Comparison of ENCODE assay signal across 14 cellular contexts in the genomic region with DNA sequence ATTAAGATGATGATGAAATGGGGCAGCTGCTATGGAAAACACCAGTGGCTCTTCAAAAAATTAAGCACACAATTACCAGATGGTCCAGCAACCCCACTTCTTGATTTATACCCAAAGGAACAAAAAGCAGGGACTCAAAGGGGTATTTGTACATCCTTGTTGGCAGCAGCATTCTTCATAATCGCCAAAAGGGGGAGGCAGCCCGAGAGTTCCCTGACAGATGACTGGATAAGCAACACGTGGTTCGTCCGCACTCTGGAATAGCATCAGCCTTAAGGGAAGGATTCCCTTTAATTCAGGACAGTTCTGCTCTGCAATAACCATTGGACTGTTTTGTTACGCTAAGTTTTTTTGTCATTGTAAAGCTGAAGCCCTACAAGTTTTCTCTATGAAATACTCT.
DNase-seq lines count a peak whose midpoint lies in the region; ATAC-seq and TF ChIP-seq lines count a peak whose summit lies in the region.
"Had no signal": no experiment of that assay in that cellular context is flagged by ENCODE, and none has a peak within 500 bp of the region (broad histone marks: within the 10 kb centered on the region; RNA-seq: fewer than 3 reads in every experiment).

No MANE protein-coding gene starts in this region.

- no peak for TF ChIP-seq CTCF in MCF 10A (IDR thresholded peaks at IDR 0.05; ENCODE audit: unreplicated experiment)
- no peak for TF ChIP-seq CTCF in breast epithelium (IDR thresholded peaks at IDR 0.05)
- TF ChIP-seq CTCF in WTC11 (IDR thresholded peaks at IDR 0.05): no peak
- peak; percentile 59 for TF ChIP-seq CTCF in glutamatergic neuron (IDR thresholded peaks at IDR 0.05; ENCODE audit: partially characterized antibody, unreplicated experiment)

- no peak overlapping the region for H3K4me3 Mint-ChIP-seq in MCF 10A (ENCODE audit: unreplicated experiment)
- H3K4me3 Mint-ChIP-seq in WTC11: no peak overlapping the region
- no peak overlapping the region for H3K4me3 Mint-ChIP-seq in glutamatergic neuron (ENCODE audit: unreplicated experiment)
- H3K4me3 Mint-ChIP-seq: B cell, memory B cell had no signal

- no peaks in the 10 kb centered on the region for H3K36me3 ChIP-seq in breast epithelium
- H3K36me3 ChIP-seq: gastrocnemius medialis had no signal

- intact Hi-C loops in MCF 10A (cut with micrococcal nuclease) (no loop called here), breast epithelium (cut with DNase I; ENCODE audit: low total_unique reads) (no loop called here)

- H3K4me1 ChIP-seq in breast epithelium: no peaks in the 10 kb centered on the region
- H3K4me1 ChIP-seq: gastrocnemius medialis had no signal

- peak; percentile 78 for ATAC-seq in WTC11
- ATAC-seq: gastrocnemius medialis had no signal

- no peaks in the 10 kb centered on the region for H3K4me1 Mint-ChIP-seq in MCF 10A (ENCODE audit: insufficient read depth, unreplicated experiment)
- H3K4me1 Mint-ChIP-seq in WTC11: peaks cover 15% of the 10 kb centered on the region
- H3K4me1 Mint-ChIP-seq in glutamatergic neuron (ENCODE audit: low read depth, unreplicated experiment): peaks cover 11% of the 10 kb centered on the region

- POLR2A ChIA-PET in MCF 10A (lab: Yijun Ruan, JAX): no interaction called here
- POLR2A ChIA-PET in WTC11 (lab: Charles Lee): no interaction called here

- no peak for TF ChIP-seq POLR2A in breast epithelium (IDR thresholded peaks at IDR 0.05)

- CTCF ChIA-PET in MCF 10A (lab: Yijun Ruan, JAX): interaction anchor here (1.4 kb wide), 1 partner anchor 13 kb away, joined by 4 read pairs; no protein-coding TSS in a partner anchor
- CTCF ChIA-PET in WTC11 (lab: Charles Lee): interaction anchor here (0.5 to 2.4 kb wide), 7 partner anchors 9 to 780 kb away, joined by 3 to 9 read pairs (median 5); no protein-coding TSS in a partner anchor

- peaks cover 10% of the 10 kb centered on the region for H3K9me3 Mint-ChIP-seq in MCF 10A (ENCODE audit: unreplicated experiment)
- no peaks in the 10 kb centered on the region for H3K9me3 Mint-ChIP-seq in WTC11
- H3K9me3 Mint-ChIP-seq in glutamatergic neuron (ENCODE audit: unreplicated experiment): peaks cover 8% of the 10 kb centered on the region

- DNase-seq in MCF 10A (ENCODE audit: unreplicated experiment) (peak; percentile 26), breast epithelium (ENCODE audit: low spot score in 2 of 2) (no peak), WTC11 (ENCODE audit: low spot score) (no peak), glutamatergic neuron (peak; percentile 44), SW480 (ENCODE audit: low spot score) (no peak), kidney tubule cell (ENCODE audit: low spot score) (no peak), NCI-H1417 treated with DMSO at 0.1 percent for 48 hours (lab: John Stamatoyannopoulos, UW) (no peak)
- no peak for DNase-seq in activated effector memory CD4-positive, alpha-beta T cell treated with anti-CD3 and anti-CD28 coated beads, Interleukin-2, amount 50 U/mL, for 16 hours
- DNase-seq: gastrocnemius medialis, NCI-H2029 had no signal

- BruUV-seq in MCF 10A (replicated peaks; lab: Mats Ljungman, UMichigan): no TSS peak

- H3K27ac Mint-ChIP-seq in MCF 10A (ENCODE audit: low read depth, unreplicated experiment) (no peak overlapping the region), WTC11 (no peak overlapping the region), glutamatergic neuron (ENCODE audit: unreplicated experiment) (no peak overlapping the region)
- H3K27ac Mint-ChIP-seq: B cell, memory B cell had no signal

- no peak overlapping the region for H3K27ac ChIP-seq in breast epithelium
- H3K27ac ChIP-seq: gastrocnemius medialis, HL-60, skin epidermis had no signal

- H3K9me3 ChIP-seq in breast epithelium: no peaks in the 10 kb centered on the region
- H3K9me3 ChIP-seq: gastrocnemius medialis had no signal

- H3K36me3 Mint-ChIP-seq in MCF 10A (ENCODE audit: insufficient read depth, unreplicated experiment) (no peaks in the 10 kb centered on the region), WTC11 (no peaks in the 10 kb centered on the region), glutamatergic neuron (ENCODE audit: unreplicated experiment) (no peaks in the 10 kb centered on the region)
- H3K36me3 Mint-ChIP-seq: memory B cell had no signal

- no peak overlapping the region for H3K4me3 ChIP-seq in breast epithelium
- H3K4me3 ChIP-seq: gastrocnemius medialis, skin epidermis had no signal

- peaks cover 56% of the 10 kb centered on the region for H3K27me3 Mint-ChIP-seq in MCF 10A (ENCODE audit: insufficient read depth, unreplicated experiment)
- no peaks in the 10 kb centered on the region; the same call in 1 of the 2 replicates for H3K27me3 Mint-ChIP-seq in WTC11 (ENCODE audit: low read depth)
- peaks cover 6% of the 10 kb centered on the region for H3K27me3 Mint-ChIP-seq in glutamatergic neuron (ENCODE audit: unreplicated experiment)

- H3K27me3 ChIP-seq in breast epithelium: peaks cover 0 to 23% of the 10 kb centered on the region in 2 donors

TF ChIP-seq in WTC11, 78 proteins besides CTCF, POLR2A, EP300 and RAD21 (continues in another document):
- TF ChIP-seq ZNF219 (CRISPR knock-in tag; IDR thresholded peaks at IDR 0.05; ENCODE audit: borderline replicate concordance) (no peak), ZNF416 (CRISPR knock-in tag; IDR thresholded peaks at IDR 0.05) (no peak), NR3C1 (CRISPR knock-in tag; conservative IDR thresholded peaks at IDR 0.05; ENCODE audit: low read depth) (no peak), NR2C2 (CRISPR knock-in tag; IDR thresholded peaks at IDR 0.05) (no peak), ZNF671 (CRISPR knock-in tag; IDR thresholded peaks at IDR 0.05) (no peak), TCF7 (CRISPR knock-in tag; IDR thresholded peaks at IDR 0.05; ENCODE audit: low read depth) (no peak), KAT7 (CRISPR knock-in tag; IDR thresholded peaks at IDR 0.05; ENCODE audit: borderline replicate concordance) (no peak), JUN (CRISPR knock-in tag; IDR thresholded peaks at IDR 0.05) (no peak), NFYB (CRISPR knock-in tag; conservative IDR thresholded peaks at IDR 0.05; ENCODE audit: low read depth) (no peak), NFATC4 (CRISPR knock-in tag; IDR thresholded peaks at IDR 0.05) (no peak), SOX15 (CRISPR knock-in tag; IDR thresholded peaks at IDR 0.05) (no peak)
- TF ChIP-seq, protein P1, sequence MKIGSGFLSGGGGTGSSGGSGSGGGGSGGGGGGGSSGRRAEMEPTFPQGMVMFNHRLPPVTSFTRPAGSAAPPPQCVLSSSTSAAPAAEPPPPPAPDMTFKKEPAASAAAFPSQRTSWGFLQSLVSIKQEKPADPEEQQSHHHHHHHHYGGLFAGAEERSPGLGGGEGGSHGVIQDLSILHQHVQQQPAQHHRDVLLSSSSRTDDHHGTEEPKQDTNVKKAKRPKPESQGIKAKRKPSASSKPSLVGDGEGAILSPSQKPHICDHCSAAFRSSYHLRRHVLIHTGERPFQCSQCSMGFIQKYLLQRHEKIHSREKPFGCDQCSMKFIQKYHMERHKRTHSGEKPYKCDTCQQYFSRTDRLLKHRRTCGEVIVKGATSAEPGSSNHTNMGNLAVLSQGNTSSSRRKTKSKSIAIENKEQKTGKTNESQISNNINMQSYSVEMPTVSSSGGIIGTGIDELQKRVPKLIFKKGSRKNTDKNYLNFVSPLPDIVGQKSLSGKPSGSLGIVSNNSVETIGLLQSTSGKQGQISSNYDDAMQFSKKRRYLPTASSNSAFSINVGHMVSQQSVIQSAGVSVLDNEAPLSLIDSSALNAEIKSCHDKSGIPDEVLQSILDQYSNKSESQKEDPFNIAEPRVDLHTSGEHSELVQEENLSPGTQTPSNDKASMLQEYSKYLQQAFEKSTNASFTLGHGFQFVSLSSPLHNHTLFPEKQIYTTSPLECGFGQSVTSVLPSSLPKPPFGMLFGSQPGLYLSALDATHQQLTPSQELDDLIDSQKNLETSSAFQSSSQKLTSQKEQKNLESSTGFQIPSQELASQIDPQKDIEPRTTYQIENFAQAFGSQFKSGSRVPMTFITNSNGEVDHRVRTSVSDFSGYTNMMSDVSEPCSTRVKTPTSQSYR (CRISPR knock-in tag; IDR thresholded peaks at IDR 0.05): no peak
- TF ChIP-seq, protein P2, sequence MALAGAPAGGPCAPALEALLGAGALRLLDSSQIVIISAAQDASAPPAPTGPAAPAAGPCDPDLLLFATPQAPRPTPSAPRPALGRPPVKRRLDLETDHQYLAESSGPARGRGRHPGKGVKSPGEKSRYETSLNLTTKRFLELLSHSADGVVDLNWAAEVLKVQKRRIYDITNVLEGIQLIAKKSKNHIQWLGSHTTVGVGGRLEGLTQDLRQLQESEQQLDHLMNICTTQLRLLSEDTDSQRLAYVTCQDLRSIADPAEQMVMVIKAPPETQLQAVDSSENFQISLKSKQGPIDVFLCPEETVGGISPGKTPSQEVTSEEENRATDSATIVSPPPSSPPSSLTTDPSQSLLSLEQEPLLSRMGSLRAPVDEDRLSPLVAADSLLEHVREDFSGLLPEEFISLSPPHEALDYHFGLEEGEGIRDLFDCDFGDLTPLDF (CRISPR knock-in tag; IDR thresholded peaks at IDR 0.05): no peak
- TF ChIP-seq, protein P3, sequence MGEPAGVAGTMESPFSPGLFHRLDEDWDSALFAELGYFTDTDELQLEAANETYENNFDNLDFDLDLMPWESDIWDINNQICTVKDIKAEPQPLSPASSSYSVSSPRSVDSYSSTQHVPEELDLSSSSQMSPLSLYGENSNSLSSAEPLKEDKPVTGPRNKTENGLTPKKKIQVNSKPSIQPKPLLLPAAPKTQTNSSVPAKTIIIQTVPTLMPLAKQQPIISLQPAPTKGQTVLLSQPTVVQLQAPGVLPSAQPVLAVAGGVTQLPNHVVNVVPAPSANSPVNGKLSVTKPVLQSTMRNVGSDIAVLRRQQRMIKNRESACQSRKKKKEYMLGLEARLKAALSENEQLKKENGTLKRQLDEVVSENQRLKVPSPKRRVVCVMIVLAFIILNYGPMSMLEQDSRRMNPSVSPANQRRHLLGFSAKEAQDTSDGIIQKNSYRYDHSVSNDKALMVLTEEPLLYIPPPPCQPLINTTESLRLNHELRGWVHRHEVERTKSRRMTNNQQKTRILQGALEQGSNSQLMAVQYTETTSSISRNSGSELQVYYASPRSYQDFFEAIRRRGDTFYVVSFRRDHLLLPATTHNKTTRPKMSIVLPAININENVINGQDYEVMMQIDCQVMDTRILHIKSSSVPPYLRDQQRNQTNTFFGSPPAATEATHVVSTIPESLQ (CRISPR knock-in tag; IDR thresholded peaks at IDR 0.05): no peak

Comparison
In these comparisons a context has a peak if more than half of its experiments do, and no peak if none do; other contexts are left out.
1. DNase-seq: peak in MCF 10A (single experiment) and glutamatergic neuron (single experiment); none in breast epithelium (0 of 2), WTC11 (single experiment), SW480 (single experiment), activated effector memory CD4-positive, alpha-beta T cell treated with anti-CD3 and anti-CD28 coated beads, Interleukin-2, amount 50 U/mL, for 16 hours (single experiment), kidney tubule cell (single experiment) and NCI-H1417 treated with DMSO at 0.1 percent for 48 hours (single experiment).